In the genomic region with DNA sequence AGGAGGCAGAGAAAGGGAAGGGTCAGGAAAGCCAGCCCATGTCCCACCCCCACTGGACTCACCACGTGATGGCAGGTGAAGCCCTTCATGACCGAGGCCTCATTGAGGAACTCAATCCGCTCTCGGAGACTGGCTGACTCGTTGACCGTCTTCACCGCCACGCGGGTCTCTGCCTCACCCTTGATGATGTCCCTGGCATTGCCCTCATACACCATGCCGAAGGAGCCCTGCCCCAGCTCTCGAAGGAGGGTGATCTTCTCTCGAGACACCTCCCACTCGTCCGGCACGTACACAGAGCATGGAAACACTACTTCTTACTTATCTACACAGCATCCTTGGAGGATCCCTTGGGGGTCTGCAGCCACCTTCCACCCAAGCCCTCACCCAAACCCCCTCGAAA, we compare ENCODE assay signal across 29 cellular contexts.
"Had no signal": no experiment of that assay in that cellular context is flagged by ENCODE, and none has a peak within 500 bp of the region (broad histone marks: within the 10 kb centered on the region; RNA-seq: fewer than 3 reads in every experiment).

No MANE protein-coding gene starts in this region.

- DNase-seq: activated B cell treated with CpG ODN at 0.5 μM for 24 hours; activated CD4-positive, alpha-beta memory T cell treated with anti-CD3 and anti-CD28 coated beads for 36 hours; activated CD4-positive, alpha-beta T cell treated with anti-CD3 and anti-CD28 coated beads for 4 hours; activated CD4-positive, alpha-beta T cell treated with anti-CD3 and anti-CD28 coated beads, Interleukin-2, amount 10 ng/mL, durations not matched to agents 24 days and 14 days; activated CD4-positive, alpha-beta T cell treated with anti-CD3 and anti-CD28 coated beads, Interleukin-2, amount 50 U/mL, for 1 hour; activated CD4-positive, alpha-beta T cell treated with anti-CD3 and anti-CD28 coated beads, Interleukin-2, amount 50 U/mL, for 4 hours; activated CD4-positive, CD25-positive, alpha-beta regulatory T cell treated with anti-CD3 and anti-CD28 coated beads, Interleukin-2, amount 50 U/mL, for 72 hours; activated CD8-positive, alpha-beta memory T cell treated with anti-CD3 and anti-CD28 coated beads, Interleukin-2, amount 50 U/mL, for 4 hours; activated CD8-positive, alpha-beta T cell treated with anti-CD3 and anti-CD28 coated beads for 36 hours; activated effector memory CD4-positive, alpha-beta T cell treated with Interleukin-2 at 50 U/mL for 16 hours; activated gamma-delta T cell; activated naive CD4-positive, alpha-beta T cell treated with anti-CD3 and anti-CD28 coated beads, Interleukin-2, amount 10 ng/mL, durations not matched to agents 7 days and 5 days; activated naive CD4-positive, alpha-beta T cell treated with Interleukin-2 at 50 U/mL for 16 hours; activated naive CD8-positive, alpha-beta T cell treated with anti-CD3 and anti-CD28 coated beads, Interleukin-2, amount 10 ng/mL, durations not matched to agents 7 days and 5 days; activated naive CD8-positive, alpha-beta T cell treated with anti-CD3 and anti-CD28 coated beads, Interleukin-2, amount 50 U/mL, for 24 hours; activated T-cell treated with anti-CD3 and anti-CD28 coated beads for 4 hours; activated T-cell treated with anti-CD3 and anti-CD28 coated beads, Interleukin-2, amount 50 U/mL, for 1 hour; activated T-cell treated with anti-CD3 and anti-CD28 coated beads, Interleukin-2, amount 50 U/mL, for 4 hours; activated T-cell treated with anti-CD3 and anti-CD28 coated beads, Interleukin-2, amount 50 U/mL, for 72 hours; anterior cingulate cortex; central memory CD4-positive, alpha-beta T cell; SW 1271; T-helper 1 cell; T-helper 2 cell; T-helper 9 cell had no signal

- H3K27me3 ChIP-seq: ascending aorta, cardiac muscle cell had no signal

- H3K4me1 ChIP-seq: ascending aorta had no signal

- H3K27ac ChIP-seq: ascending aorta, cardiac muscle cell, VCaP had no signal

- ATAC-seq: activated CD8-positive, alpha-beta T cell treated with anti-CD3 and anti-CD28 coated beads for 36 hours; activated naive CD8-positive, alpha-beta T cell treated with anti-CD3 and anti-CD28 coated beads, Interleukin-2, amount 50 U/mL, for 24 hours; activated T-cell treated with anti-CD3 and anti-CD28 coated beads, Interleukin-2, amount 50 U/mL, for 4 hours; activated T-cell treated with anti-CD3 and anti-CD28 coated beads, Interleukin-2, amount 50 U/mL, for 72 hours had no signal

- H3K4me3 ChIP-seq: ascending aorta, cardiac muscle cell had no signal

- FAIRE-seq: TTC549 had no signal
